In genomic region chr4:82801910-82802521, GRCh38 we compare ENCODE assay signal across 9 cellular contexts. TPM values are rescaled to one million over a fixed set of nuclear protein-coding genes. Genes with fewer than 3 reads are reported as not detected.
DNase-seq lines count a peak whose midpoint lies in the region; ATAC-seq and TF ChIP-seq lines count a peak whose summit lies in the region.
"Had no signal": no experiment of that assay in that cellular context is flagged by ENCODE, and none has a peak within 500 bp of the region (broad histone marks: within the 10 kb centered on the region; RNA-seq: fewer than 3 reads in every experiment).

No MANE protein-coding gene starts in this region.

- intact Hi-C loops in A673 (cut with micrococcal nuclease; ENCODE audit: unreplicated experiment): loop anchor here (10.0 kb wide), 1 partner anchor 337 kb away; no protein-coding TSS in a partner anchor
- intact Hi-C loops in naive thymus-derived CD4-positive, alpha-beta T cell (cut with micrococcal nuclease): no loop called here

- POLR2A ChIA-PET in A673 (lab: Charles Lee; ENCODE audit: low non-redundant PET): no interaction called here
- POLR2A ChIA-PET in naive thymus-derived CD4-positive, alpha-beta T cell (lab: Charles Lee): no interaction called here

- no peak overlapping the region for H3K27ac ChIP-seq in A673 (ENCODE audit: low read depth, low read length, poor library complexity, severe bottlenecking)
- no peak overlapping the region for H3K27ac ChIP-seq in naive thymus-derived CD4-positive, alpha-beta T cell (ENCODE audit: low read depth, low read length)

- no peak for ATAC-seq in HG03095 (IDR thresholded peaks at IDR 0.05; ENCODE audit: unreplicated experiment)
- no peak for ATAC-seq in naive thymus-derived CD4-positive, alpha-beta T cell
- ATAC-seq in GM19324 (IDR thresholded peaks at IDR 0.05; ENCODE audit: low FRiP score, unreplicated experiment): no peak

- H3K27me3 ChIP-seq in A673 (replicated peaks; ENCODE audit: insufficient read depth, low read depth, low read length, poor library complexity): no peaks in the 10 kb centered on the region
- H3K27me3 ChIP-seq in naive thymus-derived CD4-positive, alpha-beta T cell (ENCODE audit: control insufficient read depth in 2 of 2, insufficient read depth in 2 of 2, low read length in 2 of 2): peaks cover 0 to 7% of the 10 kb centered on the region in 2 donors

- no peaks in the 10 kb centered on the region for H3K36me3 Mint-ChIP-seq in naive thymus-derived CD4-positive, alpha-beta T cell

- H3K27ac Mint-ChIP-seq in naive thymus-derived CD4-positive, alpha-beta T cell: no peak overlapping the region
- H3K27ac Mint-ChIP-seq: stimulated activated naive CD8-positive, alpha-beta T cell treated with anti-CD3 and anti-CD28 coated beads, Interleukin-15, Interleukin-2, amounts not matched to agents 100 ng/mL and 50 ng/mL, for 24 hours had no signal

- CTCF ChIA-PET in A673 (lab: Charles Lee): no interaction called here
- CTCF ChIA-PET in naive thymus-derived CD4-positive, alpha-beta T cell (lab: Charles Lee): no interaction called here

- no peaks in the 10 kb centered on the region for H3K36me3 ChIP-seq in A673 (ENCODE audit: insufficient read depth, low read length, poor library complexity, severe bottlenecking)
- H3K36me3 ChIP-seq in naive thymus-derived CD4-positive, alpha-beta T cell (ENCODE audit: control insufficient read depth in 2 of 3, insufficient read depth in 3 of 3, low read length in 3 of 3): no peaks in the 10 kb centered on the region

- BruUV-seq in A673 (replicated peaks; lab: Mats Ljungman, UMichigan): no TSS peak

- peaks cover 0 to 6% (median 0%) of the 10 kb centered on the region in 11 donors for H3K9me3 Mint-ChIP-seq in naive thymus-derived CD4-positive, alpha-beta T cell
- H3K9me3 Mint-ChIP-seq: stimulated activated naive CD8-positive, alpha-beta T cell treated with anti-CD3 and anti-CD28 coated beads, Interleukin-15, Interleukin-2, amounts not matched to agents 100 ng/mL and 50 ng/mL, for 24 hours had no signal

- no peak overlapping the region for H3K4me3 Mint-ChIP-seq in naive thymus-derived CD4-positive, alpha-beta T cell
- H3K4me3 Mint-ChIP-seq: stimulated activated naive CD8-positive, alpha-beta T cell treated with anti-CD3 and anti-CD28 coated beads, Interleukin-15, Interleukin-2, amounts not matched to agents 100 ng/mL and 50 ng/mL, for 24 hours had no signal

- H3K9me3 ChIP-seq in A673 (ENCODE audit: low read depth, low read length, poor library complexity, severe bottlenecking): no peaks in the 10 kb centered on the region
- no peaks in the 10 kb centered on the region for H3K9me3 ChIP-seq in naive thymus-derived CD4-positive, alpha-beta T cell (ENCODE audit: control insufficient read depth in 2 of 3, low read length in 3 of 3)

- TF ChIP-seq CTCF in A673 (conservative IDR thresholded peaks at IDR 0.05; ENCODE audit: low read depth, low read length) (peak; percentile 56), GM10266 (IDR thresholded peaks at IDR 0.05; ENCODE audit: control insufficient read depth, insufficient read depth, low read depth, missing control alignments) (peak; percentile 30), foreskin fibroblast (IDR thresholded peaks at IDR 0.05; ENCODE audit: low read depth, low read length) (peak; percentile 58)

- H3K4me1 Mint-ChIP-seq in naive thymus-derived CD4-positive, alpha-beta T cell: peaks cover 13 to 19% (median 17%) of the 10 kb centered on the region in 7 donors

- peaks cover 20 to 55% (median 38%) of the 10 kb centered on the region in 5 donors for H3K27me3 Mint-ChIP-seq in naive thymus-derived CD4-positive, alpha-beta T cell

- DNase-seq in A673 (ENCODE audit: low spot score) (no peak), GM10266 (ENCODE audit: extremely low spot score) (no peak), RPMI7951 (ENCODE audit: low read depth) (peak; percentile 32), foreskin fibroblast (peak in 1 of 2 donors; percentile 76), COR-L47 (lab: John Stamatoyannopoulos, UW) (no peak)
- DNase-seq in naive thymus-derived CD4-positive, alpha-beta T cell: no peak

- H3K4me1 ChIP-seq in A673 (ENCODE audit: insufficient read depth, low read length, poor library complexity, severe bottlenecking): no peaks in the 10 kb centered on the region
- H3K4me1 ChIP-seq in naive thymus-derived CD4-positive, alpha-beta T cell (ENCODE audit: control insufficient read depth in 2 of 2, insufficient read depth in 2 of 2, low read length in 2 of 2): peaks cover 0 to 11% of the 10 kb centered on the region in 2 donors

- H3K4me3 ChIP-seq in A673 (ENCODE audit: low read depth, low read length, poor library complexity, severe bottlenecking) (no peak overlapping the region), foreskin fibroblast (ENCODE audit: low read depth in 1 of 2, low read length in 2 of 2) (no peak overlapping the region)
- no peak overlapping the region for H3K4me3 ChIP-seq in naive thymus-derived CD4-positive, alpha-beta T cell (ENCODE audit: low read length)

RNA-seq across cellular contexts. Expression of gene SCD5, which starts 3.4 kb away (rescaled TPM):
- 15.8 and 17.9 TPM in 2 replicates for total RNA-seq in A673 (2021)
- total RNA-seq in RPMI7951 (2014; rRNA removed; shearing (Covaris generic)): 10.1 and 13.2 TPM in 2 replicates
- total RNA-seq in naive thymus-derived CD4-positive, alpha-beta T cell: 1 to 10 TPM in 1 of 5 experiments, under 1 TPM in 2, not detected in 2; 0.13 to 1.5 (median 0.44) TPM
- not detected for polyA plus RNA-seq in naive thymus-derived CD4-positive, alpha-beta T cell
